17 cellular contexts compared by ENCODE assay signal in genomic region chr2:238558456-238559099, GRCh38.
"Had no signal": no experiment of that assay in that cellular context is flagged by ENCODE, and none has a peak within 500 bp of the region (broad histone marks: within the 10 kb centered on the region; RNA-seq: fewer than 3 reads in every experiment).

No MANE protein-coding gene starts in this region.

- H3K9me3 ChIP-seq: neutrophil, testis had no signal

- DNase-seq: activated CD4-positive, alpha-beta T cell treated with anti-CD3 and anti-CD28 coated beads, Interleukin-2, amount 10 ng/mL, durations not matched to agents 7 days and 5 days; activated CD8-positive, alpha-beta memory T cell treated with anti-CD3 and anti-CD28 coated beads for 24 hours; activated CD8-positive, alpha-beta memory T cell treated with anti-CD3 and anti-CD28 coated beads, Interleukin-2, amount 50 U/mL, for 48 hours; activated effector memory CD4-positive, alpha-beta T cell treated with anti-CD3 and anti-CD28 coated beads, Interleukin-2, amount 50 U/mL, for 16 hours; activated T-cell treated with anti-CD3 and anti-CD28 coated beads, Interleukin-2, amount 50 U/mL, for 48 hours; foreskin melanocyte; glutamatergic neuron; hypothalamus; natural killer cell; stimulated activated CD4-positive, alpha-beta T cell treated with anti-CD3 and anti-CD28 coated beads, Interleukin-4, amount 100 ng/mL, for 4 hours; testis had no signal

- H3K4me3 ChIP-seq: ascending aorta, coronary artery, spleen, testis had no signal

- H3K27ac ChIP-seq: ascending aorta, coronary artery, neutrophil, spleen, testis had no signal

- ATAC-seq: left lobe of liver; natural killer cell; stimulated activated memory B cell treated with anti-CD40 and anti-IgM and Interleukin-4, amounts not matched to agents 10 μg/mL and 1 μg/mL and 100 μg/mL, for 72 hours had no signal

- H3K36me3 ChIP-seq: ascending aorta, neutrophil, spleen had no signal

- H3K4me1 ChIP-seq: ascending aorta, spleen, testis had no signal

- H3K27me3 ChIP-seq: ascending aorta, neutrophil, testis had no signal
